Comparison of ENCODE assay signal across 20 cellular contexts in genomic region chr1:227391871-227392270, GRCh38.
"Had no signal": no experiment of that assay in that cellular context is flagged by ENCODE, and none has a peak within 500 bp of the region (broad histone marks: within the 10 kb centered on the region; RNA-seq: fewer than 3 reads in every experiment).

No MANE protein-coding gene starts in this region.

- H3K9me3 ChIP-seq: esophagus muscularis mucosa, gastrocnemius medialis, heart right ventricle, mucosa of descending colon, ovary, right atrium auricular region, stomach, thoracic aorta, transverse colon had no signal

- H3K27me3 ChIP-seq: esophagus muscularis mucosa, gastrocnemius medialis, heart right ventricle, ovary, right atrium auricular region, stomach, transverse colon had no signal

- H3K36me3 ChIP-seq: esophagus muscularis mucosa, gastrocnemius medialis, heart right ventricle, ovary, right atrium auricular region, stomach, thoracic aorta, transverse colon had no signal

- DNase-seq: effector CD4-positive, alpha-beta T cell; endodermal cell; gastrocnemius medialis; heart right ventricle; hypothalamus; kidney glomerular epithelial cell; mammary epithelial cell; mucosa of descending colon; naive thymus-derived CD8-positive, alpha-beta T cell; ovary; stimulated activated CD4-positive, alpha-beta T cell treated with anti-CD3 and anti-CD28 coated beads, Interleukin-12 subunit alpha, Interleukin-12 subunit beta, amount 100 ng/mL, for 4 hours; stimulated activated naive CD4-positive, alpha-beta T cell; stomach; substantia nigra; transverse colon had no signal

- H3K4me1 ChIP-seq: esophagus muscularis mucosa, gastrocnemius medialis, right atrium auricular region had no signal

- ATAC-seq: gastrocnemius medialis; heart right ventricle; left lobe of liver; mucosa of descending colon; naive thymus-derived CD8-positive, alpha-beta T cell had no signal

- H3K4me3 ChIP-seq: coronary artery, esophagus muscularis mucosa, gastrocnemius medialis, heart right ventricle, mucosa of descending colon, ovary, right atrium auricular region, stomach, thoracic aorta, transverse colon had no signal

- H3K27ac ChIP-seq: coronary artery, esophagus muscularis mucosa, gastrocnemius medialis, heart right ventricle, ovary, right atrium auricular region, stomach, thoracic aorta, transverse colon had no signal
